ENCODE assay signal across 8 cellular contexts in the genomic region with DNA sequence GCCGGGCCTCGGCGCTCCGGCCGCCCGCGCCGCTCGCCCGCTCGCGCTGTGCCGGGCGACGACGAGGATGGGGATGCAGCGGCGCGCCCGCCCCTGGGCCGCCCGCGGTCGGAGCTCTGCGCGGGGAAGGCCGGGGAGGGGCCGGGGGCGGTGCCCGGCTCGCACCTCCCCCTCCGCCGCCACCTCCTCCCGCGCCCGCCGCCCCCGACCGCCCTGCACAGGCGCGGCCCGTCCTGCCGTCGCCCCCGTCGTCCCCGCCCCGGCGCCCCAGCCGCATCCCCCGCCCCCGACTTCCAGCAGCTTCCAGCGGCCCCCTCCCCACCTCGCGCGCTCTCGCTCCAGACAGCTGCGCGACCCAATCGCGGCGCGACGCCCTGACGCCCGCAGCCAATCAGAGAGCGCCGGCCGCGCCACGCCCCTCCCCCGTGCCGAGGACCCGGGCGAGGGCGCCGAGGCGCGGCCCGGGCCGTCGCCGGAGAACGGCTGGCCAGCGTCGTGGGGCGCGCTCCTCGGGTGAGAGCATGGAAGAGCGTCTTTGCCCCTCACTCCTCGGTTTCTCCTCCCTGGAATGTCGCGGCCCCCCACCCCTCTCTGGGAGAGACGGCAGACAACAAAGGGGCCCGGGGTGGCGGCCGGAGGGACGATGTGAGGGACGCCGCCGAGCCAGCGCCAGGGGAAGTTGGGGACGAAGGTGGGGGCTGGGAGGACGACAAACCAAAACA. TPM values are rescaled to one million over a fixed set of nuclear protein-coding genes. Genes with fewer than 3 reads are reported as not detected.
DNase-seq lines count a peak whose midpoint lies in the region; ATAC-seq, FAIRE-seq and TF ChIP-seq lines count a peak whose summit lies in the region.

A gene with protein sequence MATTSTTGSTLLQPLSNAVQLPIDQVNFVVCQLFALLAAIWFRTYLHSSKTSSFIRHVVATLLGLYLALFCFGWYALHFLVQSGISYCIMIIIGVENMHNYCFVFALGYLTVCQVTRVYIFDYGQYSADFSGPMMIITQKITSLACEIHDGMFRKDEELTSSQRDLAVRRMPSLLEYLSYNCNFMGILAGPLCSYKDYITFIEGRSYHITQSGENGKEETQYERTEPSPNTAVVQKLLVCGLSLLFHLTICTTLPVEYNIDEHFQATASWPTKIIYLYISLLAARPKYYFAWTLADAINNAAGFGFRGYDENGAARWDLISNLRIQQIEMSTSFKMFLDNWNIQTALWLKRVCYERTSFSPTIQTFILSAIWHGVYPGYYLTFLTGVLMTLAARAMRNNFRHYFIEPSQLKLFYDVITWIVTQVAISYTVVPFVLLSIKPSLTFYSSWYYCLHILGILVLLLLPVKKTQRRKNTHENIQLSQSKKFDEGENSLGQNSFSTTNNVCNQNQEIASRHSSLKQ (minus strand): TSS at position 69 of the 722 bp plus-strand sequence. CDS start 70 bp downstream, outside the sequence.

- intact Hi-C loops in CD4-positive, alpha-beta T cell (cut with DNase I, micrococcal nuclease): loop anchor here (2.0 to 10.0 kb wide), 8 partner anchors 167 to 1579 kb away; a partner anchor contains a TSS
- intact Hi-C loops in endothelial cell of umbilical vein (cut with micrococcal nuclease): loop anchor here (2.0 to 5.0 kb wide), 3 partner anchors 104 to 323 kb away; no protein-coding TSS in a partner anchor

- peaks cover 11% of the 10 kb centered on the region for H3K4me1 ChIP-seq in endothelial cell of umbilical vein (ENCODE audit: control insufficient read depth, extremely low read depth, insufficient read depth, low read length)

- peak; percentile 56 to 79 (median 66) for DNase-seq in CD4-positive, alpha-beta T cell
- DNase-seq in HL-60 (ENCODE audit: low read depth in 1 of 2, low spot score in 1 of 2) (peak in 1 of 2 experiments; percentile 23), NOMO-1 (lab: John Stamatoyannopoulos, UW; ENCODE audit: unreplicated experiment in 2 of 2) (peak; percentile 74 to 84), endothelial cell of umbilical vein (ENCODE audit: low read depth, low spot score) (peak; percentile 86), midbrain (lab: John Stamatoyannopoulos, UW) (peak; percentile 91)
- peak; percentile 85 for DNase-seq in activated CD8-positive, alpha-beta memory T cell treated with anti-CD3 and anti-CD28 coated beads, Interleukin-2, amount 50 U/mL, for 48 hours
- peak; percentile 45 for DNase-seq in stimulated activated CD8-positive, alpha-beta memory T cell treated with anti-CD3 and anti-CD28 coated beads, Interleukin-15, amount 100 ng/mL, for 24 hours (ENCODE audit: low read depth)

- CTCF ChIA-PET in CD4-positive, alpha-beta T cell (lab: Charles Lee): no interaction called here
- CTCF ChIA-PET in endothelial cell of umbilical vein (lab: Charles Lee): interaction anchor here (2.1 kb wide), 1 partner anchor 20 kb away, joined by 8 read pairs; no protein-coding TSS in a partner anchor

- H3K4me3 ChIP-seq in HL-60 (replicated peaks; ENCODE audit: insufficient read depth, low read length) (peak within 1 kb of the TSS; percentile 17), endothelial cell of umbilical vein (replicated peaks in 1 of 3; ENCODE audit: insufficient read depth in 1 of 3, low read depth in 1 of 3, low read length in 3 of 3) (peak within 1 kb of the TSS; percentile 60 to 71 (median 70))

- peak within 1 kb of the TSS; percentile 87 for H3K4me2 ChIP-seq in endothelial cell of umbilical vein (ENCODE audit: insufficient read depth, low read length)

- POLR2A ChIA-PET in CD4-positive, alpha-beta T cell (lab: Charles Lee): interaction anchor here (1.1 to 1.4 kb wide), 2 partner anchors 8 to 19 kb away, joined by 3 read pairs; no protein-coding TSS in a partner anchor
- POLR2A ChIA-PET in endothelial cell of umbilical vein (lab: Charles Lee): no interaction called here

- H4K20me1 ChIP-seq in endothelial cell of umbilical vein (replicated peaks; ENCODE audit: control insufficient read depth, extremely low read depth, insufficient read depth, low read length): no peaks in the 10 kb centered on the region

- peak within 1 kb of the TSS; percentile 82 for H3K27ac Mint-ChIP-seq in CD4-positive, alpha-beta T cell

- no peaks in the 10 kb centered on the region for H3K9me1 ChIP-seq in endothelial cell of umbilical vein (replicated peaks; ENCODE audit: control insufficient read depth, extremely low read depth, insufficient read depth, low read length)

- peak within 1 kb of the TSS; percentile 35 for H3K27ac ChIP-seq in CD4-positive, alpha-beta T cell (ENCODE audit: low read depth, low read length)
- H3K27ac ChIP-seq in HL-60 (replicated peaks): no peak within 1 kb of the TSS
- H3K27ac ChIP-seq in endothelial cell of umbilical vein (ENCODE audit: insufficient read depth, low read depth, low read length): peak within 1 kb of the TSS; percentile 88

- no peaks in the 10 kb centered on the region for H3K36me3 ChIP-seq in endothelial cell of umbilical vein (ENCODE audit: control insufficient read depth in 2 of 2, extremely low read depth in 1 of 2, insufficient read depth in 2 of 2, low read length in 2 of 2)

- no peaks in the 10 kb centered on the region for H3K27me3 ChIP-seq in CD4-positive, alpha-beta T cell (ENCODE audit: control insufficient read depth, insufficient read depth, low read length)
- H3K27me3 ChIP-seq in HL-60 (ENCODE audit: insufficient read depth, poor library complexity, severe bottlenecking) (peaks cover 35% of the 10 kb centered on the region), endothelial cell of umbilical vein (ENCODE audit: control insufficient read depth in 2 of 2, insufficient read depth in 2 of 2, low read length in 2 of 2) (no peaks in the 10 kb centered on the region)

- no peaks in the 10 kb centered on the region for H3K9me3 ChIP-seq in CD4-positive, alpha-beta T cell (ENCODE audit: control insufficient read depth, low read length)
- H3K9me3 ChIP-seq in endothelial cell of umbilical vein (replicated peaks; ENCODE audit: control insufficient read depth, insufficient read depth, low read length): no peaks in the 10 kb centered on the region

- ATAC-seq in CD4-positive, alpha-beta T cell (ENCODE audit: poor library complexity): peak; percentile 85
- peak; percentile 81 for ATAC-seq in GM19455 (IDR thresholded peaks at IDR 0.05; ENCODE audit: unreplicated experiment)

- H2AFZ ChIP-seq in endothelial cell of umbilical vein (ENCODE audit: low read depth, low read length): peak within 1 kb of the TSS; percentile 89

- H3K79me2 ChIP-seq in endothelial cell of umbilical vein (ENCODE audit: control insufficient read depth, insufficient read depth, low read length): no peaks in the 10 kb centered on the region

- BruUV-seq in endothelial cell of umbilical vein (replicated peaks; lab: Mats Ljungman, UMichigan): no TSS peak

- H3K4me1 Mint-ChIP-seq in CD4-positive, alpha-beta T cell (ENCODE audit: low read depth): peaks cover 26% of the 10 kb centered on the region

- no peak for FAIRE-seq in endothelial cell of umbilical vein (lab: Jason Lieb, UNC)

- no peaks in the 10 kb centered on the region for H3K27me3 Mint-ChIP-seq in CD4-positive, alpha-beta T cell

- TF ChIP-seq CTCF in CD4-positive, alpha-beta T cell (IDR thresholded peaks at IDR 0.05): no peak
- no peak for TF ChIP-seq CTCF in HL-60 (IDR thresholded peaks at IDR 0.05; ENCODE audit: insufficient read depth, low read length)
- TF ChIP-seq CTCF in endothelial cell of umbilical vein (IDR thresholded peaks at IDR 0.05; ENCODE audit: extremely low read depth in 1 of 2, insufficient read depth in 1 of 2, low read depth in 1 of 2, low read length in 2 of 2): no peak

- H3K36me3 Mint-ChIP-seq in CD4-positive, alpha-beta T cell (ENCODE audit: low read depth): no peaks in the 10 kb centered on the region

- dilution Hi-C loops in endothelial cell of umbilical vein (cut with MboI; ENCODE audit: extremely low pct_ligation_motif_present, low sequenced_read_pairs): no loop called here

- peak within 1 kb of the TSS; percentile 91 for H3K4me3 Mint-ChIP-seq in CD4-positive, alpha-beta T cell

- H3K9me3 Mint-ChIP-seq in CD4-positive, alpha-beta T cell: no peaks in the 10 kb centered on the region

- H3K9ac ChIP-seq in endothelial cell of umbilical vein (replicated peaks; ENCODE audit: extremely low read depth, insufficient read depth, low read length): peak within 1 kb of the TSS; percentile 91

- peak; percentile 88 for TF ChIP-seq POLR2A in endothelial cell of umbilical vein (IDR thresholded peaks at IDR 0.05; ENCODE audit: low read depth, low read length)

TF ChIP-seq in endothelial cell of umbilical vein, 7 proteins besides CTCF, POLR2A, EP300 and RAD21:
- TF ChIP-seq MYC (IDR thresholded peaks at IDR 0.05; ENCODE audit: low read depth, low read length): no peak
- TF ChIP-seq POLR2AphosphoS5 (IDR thresholded peaks at IDR 0.05; ENCODE audit: insufficient read depth, low read depth, low read length): peak; percentile 92

RNA-seq across cellular contexts. Expression of the gene that starts here (rescaled TPM):
- total RNA-seq in CD4-positive, alpha-beta T cell: 1 to 10 TPM; 1.9 to 2.0 TPM
- total RNA-seq in endothelial cell of umbilical vein: 17.9 and 22.1 TPM in 2 replicates
- 8.9 and 10.9 TPM in 2 replicates for polyA plus RNA-seq in endothelial cell of umbilical vein
- 6.1 and 7.7 TPM in 2 replicates for polyA plus RNA-seq in endothelial cell of umbilical vein (2011; cell fraction: cytosol; rRNA removed)
- 54.3 and 59.3 TPM in 2 replicates for polyA plus RNA-seq in endothelial cell of umbilical vein (2011; cell fraction: nucleus; rRNA removed)
- polyA plus RNA-seq in endothelial cell of umbilical vein (2012): 17.5 and 18.1 TPM in 2 replicates
- 21.0 and 23.5 TPM in 2 replicates for polyA minus RNA-seq in endothelial cell of umbilical vein
- 3.6 TPM for polyA minus RNA-seq in endothelial cell of umbilical vein (2011; cell fraction: cytosol; rRNA and poly(A)+ RNA removed)
- 23.5 and 31.4 TPM in 2 replicates for polyA minus RNA-seq in endothelial cell of umbilical vein (2011; cell fraction: nucleus; rRNA and poly(A)+ RNA removed)
